ENCODE assay signal across 8 cellular contexts in the genomic region with DNA sequence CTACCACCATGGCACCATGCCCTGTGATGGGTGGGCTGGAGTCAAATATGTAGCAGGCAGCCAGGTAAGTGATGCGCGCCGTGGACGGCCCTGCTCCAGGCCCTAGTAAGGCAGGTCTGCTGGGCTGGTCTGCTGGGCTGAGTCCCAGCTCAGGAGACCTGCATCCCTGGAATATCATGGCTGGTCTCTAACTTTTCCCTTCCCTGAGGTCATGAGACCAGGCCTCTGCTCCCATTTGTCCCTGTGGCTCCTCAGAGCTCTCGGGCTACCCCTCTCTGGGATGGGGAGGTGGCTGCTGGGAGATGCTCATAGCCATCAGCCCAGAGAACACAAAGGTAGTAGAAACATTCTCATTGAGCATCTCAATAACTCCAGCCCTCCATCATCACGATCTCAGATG. TPM values are rescaled to one million over a fixed set of nuclear protein-coding genes. Genes with fewer than 3 reads are reported as not detected.
"Had no signal": no experiment of that assay in that cellular context is flagged by ENCODE, and none has a peak within 500 bp of the region (broad histone marks: within the 10 kb centered on the region; RNA-seq: fewer than 3 reads in every experiment).

No MANE protein-coding gene starts in this region.

- H3K4me1 Mint-ChIP-seq: IgD-negative memory B cell had no signal

- FAIRE-seq: HepG2, HTR-8/SVneo, K562 had no signal

- ATAC-seq: HepG2, K562 had no signal

- H3K4me3 Mint-ChIP-seq: IgD-negative memory B cell had no signal

- H3K27ac Mint-ChIP-seq: IgD-negative memory B cell had no signal

- DNase-seq: IMR-90 had no signal

- H3K4me3 ChIP-seq: K562 had no signal

- H3K9me3 Mint-ChIP-seq: IgD-negative memory B cell had no signal

- H3K27ac ChIP-seq: HL-60 had no signal

RNA-seq across cellular contexts. Expression of gene KCNA5, which starts 19.8 kb away (rescaled TPM):
- total RNA-seq: HepG2, HT-29, HT1080, IMR-90, K562 had no signal
- polyA plus RNA-seq: HepG2, IgD-negative memory B cell, IMR-90, K562 had no signal
